Comparison of ENCODE assay signal across 1 cellular context in genomic region chr19:3397266-3398022, GRCh38.
A peak's percentile ranks its signal among the peaks of the same experiment; 100 is the strongest.
TF ChIP-seq lines count a peak whose summit lies in the region.

No MANE protein-coding gene starts in this region.

TF ChIP-seq in HepG2, 621 proteins besides CTCF, POLR2A, EP300 and RAD21 (continued from another document and continues in another):
- TF ChIP-seq TRIM22 (IDR thresholded peaks at IDR 0.05) (no peak), BRF2 (CRISPR knock-in tag; IDR thresholded peaks at IDR 0.05) (0 out of 2 replicates have a peak, but pooled peaks have one; percentile 43), SNAI1 (CRISPR knock-in tag; IDR thresholded peaks at IDR 0.05; ENCODE audit: borderline replicate concordance) (no peak), SIX4 (CRISPR knock-in tag; IDR thresholded peaks at IDR 0.05) (0 out of 2 replicates have a peak, but pooled peaks have one; percentile 43), ZNF781 (CRISPR knock-in tag; IDR thresholded peaks at IDR 0.05; ENCODE audit: borderline replicate concordance, not compliant biosample characterization) (peak; percentile 38), ZNF770 (CRISPR knock-in tag; IDR thresholded peaks at IDR 0.05) (peak; percentile 48), TFE3 (CRISPR knock-in tag; IDR thresholded peaks at IDR 0.05) (peak; percentile 59; the same call in 1 of the 2 replicates), NR2F1 (CRISPR knock-in tag; IDR thresholded peaks at IDR 0.05) (peak in 1 of 2 experiments; percentile 33; a peak in 1 of 4 replicates), IKZF5 (CRISPR knock-in tag; IDR thresholded peaks at IDR 0.05) (peak; percentile 53; the same call in 1 of the 2 replicates), CEBPG (CRISPR knock-in tag; IDR thresholded peaks at IDR 0.05) (peak; percentile 25; the same call in 1 of the 2 replicates), DDIT3 (CRISPR knock-in tag; IDR thresholded peaks at IDR 0.05) (no peak), SYNCRIP (IDR thresholded peaks at IDR 0.05; ENCODE audit: insufficient read depth, low read depth, low read length) (no peak), ZNF775 (CRISPR knock-in tag; IDR thresholded peaks at IDR 0.05; ENCODE audit: borderline replicate concordance) (no peak), AHDC1 (CRISPR knock-in tag; IDR thresholded peaks at IDR 0.05; ENCODE audit: borderline replicate concordance) (no peak), ZNF580 (CRISPR knock-in tag; IDR thresholded peaks at IDR 0.05; ENCODE audit: borderline replicate concordance, low read depth) (peak; percentile 37; the same call in 1 of the 2 replicates), NFKB2 (CRISPR knock-in tag; IDR thresholded peaks at IDR 0.05; ENCODE audit: borderline replicate concordance) (peak; percentile 33; the same call in 1 of the 2 replicates), SMC3 (IDR thresholded peaks at IDR 0.05; ENCODE audit: low read length) (no peak), ZNF574 (CRISPR knock-in tag; IDR thresholded peaks at IDR 0.05) (peak; percentile 75; the same call in 1 of the 2 replicates), KLF16 (CRISPR knock-in tag; IDR thresholded peaks at IDR 0.05) (peak in 1 of 2 experiments; percentile 72; a peak in 1 of 4 replicates), CREM (IDR thresholded peaks at IDR 0.05) (peak; percentile 40; the same call in 1 of the 2 replicates), CREM (CRISPR knock-in tag; IDR thresholded peaks at IDR 0.05) (no peak), NR3C1 (CRISPR knock-in tag; IDR thresholded peaks at IDR 0.05) (no peak), MLXIP (CRISPR knock-in tag; IDR thresholded peaks at IDR 0.05; ENCODE audit: borderline replicate concordance) (peak; percentile 63; the same call in 1 of the 2 replicates), ZNF615 (CRISPR knock-in tag; IDR thresholded peaks at IDR 0.05; ENCODE audit: borderline replicate concordance) (no peak), ZMYM4 (CRISPR knock-in tag; IDR thresholded peaks at IDR 0.05) (0 out of 2 replicates have a peak, but pooled peaks have one; percentile 29), ZMYM2 (CRISPR knock-in tag; IDR thresholded peaks at IDR 0.05) (peak; percentile 68), RFX1 (IDR thresholded peaks at IDR 0.05) (no peak), MXD4 (CRISPR knock-in tag; IDR thresholded peaks at IDR 0.05) (0 out of 2 replicates have a peak, but pooled peaks have one; percentile 26), ZBTB43 (CRISPR knock-in tag; conservative IDR thresholded peaks at IDR 0.05) (no peak), ZNF382 (CRISPR knock-in tag; IDR thresholded peaks at IDR 0.05; ENCODE audit: borderline replicate concordance) (no peak), SP5 (CRISPR knock-in tag; IDR thresholded peaks at IDR 0.05; ENCODE audit: borderline replicate concordance, low read depth) (peak; percentile 68; the same call in 1 of the 2 replicates), KLF9 (CRISPR knock-in tag; IDR thresholded peaks at IDR 0.05; ENCODE audit: low read depth) (0 out of 2 replicates have a peak, but pooled peaks have one; percentile 41), SPEN (CRISPR knock-in tag; IDR thresholded peaks at IDR 0.05; ENCODE audit: low read depth) (peak; percentile 33; the same call in 1 of the 2 replicates), NAIF1 (CRISPR knock-in tag; IDR thresholded peaks at IDR 0.05; ENCODE audit: borderline replicate concordance) (no peak), IRX3 (CRISPR knock-in tag; IDR thresholded peaks at IDR 0.05; ENCODE audit: borderline replicate concordance, low read depth) (no peak), FOXK1 (CRISPR knock-in tag; IDR thresholded peaks at IDR 0.05; ENCODE audit: borderline replicate concordance, low read depth) (peak; percentile 73; the same call in 1 of the 2 replicates)
